ENCODE assay signal across 8 cellular contexts in genomic region chrX:48891402-48892288, GRCh38. TPM values are rescaled to one million over a fixed set of nuclear protein-coding genes. Genes with fewer than 3 reads are reported as not detected.
DNase-seq lines count a peak whose midpoint lies in the region; ATAC-seq and TF ChIP-seq lines count a peak whose summit lies in the region.

No MANE protein-coding gene starts in this region.

- CTCF ChIA-PET in HEK293 (lab: Yijun Ruan, JAX): interaction anchor here (0.5 to 1.6 kb wide), 12 partner anchors 9 to 293 kb away, joined by 3 to 9 read pairs (median 3); partner anchors contain the start of gene PCSK1N

- peaks cover 6 to 29% of the 10 kb centered on the region in 2 experiments for H3K36me3 ChIP-seq in HEK293 (ENCODE audit: control insufficient read depth in 2 of 2, insufficient read depth in 1 of 2, low read length in 2 of 2)
- H3K36me3 ChIP-seq in heart right ventricle: peaks cover 0 to 25% (median 0%) of the 10 kb centered on the region in 9 donors
- no peaks in the 10 kb centered on the region for H3K36me3 ChIP-seq in upper lobe of right lung

- H3K27me3 ChIP-seq in heart right ventricle (no peaks in the 10 kb centered on the region), upper lobe of right lung (no peaks in the 10 kb centered on the region)

- H3K4me1 ChIP-seq in HEK293 (ENCODE audit: control insufficient read depth, insufficient read depth, low read length): no peaks in the 10 kb centered on the region
- H3K4me1 ChIP-seq in heart right ventricle: peaks cover 0 to 17% (median 5%) of the 10 kb centered on the region in 9 donors
- H3K4me1 ChIP-seq in upper lobe of right lung: peaks cover 5% of the 10 kb centered on the region

- H3K9me3 Mint-ChIP-seq in activated naive CD8-positive, alpha-beta T cell treated with anti-CD3 and anti-CD28 coated beads for 36 hours: no peaks in the 10 kb centered on the region

- H3K27ac Mint-ChIP-seq in activated naive CD8-positive, alpha-beta T cell treated with anti-CD3 and anti-CD28 coated beads for 36 hours: peak overlapping the region; percentile 38

- H3K4me3 ChIP-seq in HEK293 (ENCODE audit: low read depth, low read length): peak overlapping the region; percentile 40
- H3K4me3 ChIP-seq in NB4 (ENCODE audit: low read depth, low read length): no peak overlapping the region
- peak overlapping the region; percentile 51 to 76 (median 63) for H3K4me3 ChIP-seq in heart right ventricle
- H3K4me3 ChIP-seq in upper lobe of right lung: peak overlapping the region; percentile 62

- peaks cover 23% of the 10 kb centered on the region for H3K4me1 Mint-ChIP-seq in activated naive CD8-positive, alpha-beta T cell treated with anti-CD3 and anti-CD28 coated beads for 36 hours

- peaks cover 7% of the 10 kb centered on the region for H3K36me3 Mint-ChIP-seq in activated naive CD8-positive, alpha-beta T cell treated with anti-CD3 and anti-CD28 coated beads for 36 hours

- 3% methylated on average over 50 to 67 of the region's 68 CpGs for WGBS in heart right ventricle, 2 donors

- POLR2A ChIA-PET in HEK293 (lab: Yijun Ruan, JAX): interaction anchor here (1.0 to 1.9 kb wide), 6 partner anchors 12 to 215 kb away, joined by 4 to 10 read pairs (median 8); partner anchors contain the start of genes HDAC6 and SLC35A2

- no peak for TF ChIP-seq POLR2A in NB4 (IDR thresholded peaks at IDR 0.05; ENCODE audit: extremely low read depth, insufficient read length)

- H3K9me3 ChIP-seq in HEK293 (ENCODE audit: control insufficient read depth, insufficient read depth, low read depth, low read length): no peaks in the 10 kb centered on the region
- H3K9me3 ChIP-seq in heart right ventricle: no peaks in the 10 kb centered on the region
- no peaks in the 10 kb centered on the region for H3K9me3 ChIP-seq in upper lobe of right lung

- peak overlapping the region; percentile 70 for H3K4me3 Mint-ChIP-seq in activated naive CD8-positive, alpha-beta T cell treated with anti-CD3 and anti-CD28 coated beads for 36 hours

- peak; percentile 84 for DNase-seq in GM03348 (ENCODE audit: low spot score)
- peak; percentile 62 for DNase-seq in NB4 (ENCODE audit: low read depth)
- peak; percentile 50 for DNase-seq in SKM-1 (lab: John Stamatoyannopoulos, UW; ENCODE audit: unreplicated experiment)
- DNase-seq in activated naive CD8-positive, alpha-beta T cell treated with anti-CD3 and anti-CD28 coated beads for 36 hours: peak; percentile 75
- peak; percentile 79 to 83 for DNase-seq in heart right ventricle
- DNase-seq in posterior vena cava (ENCODE audit: low spot score): peak; percentile 94
- peak; percentile 91 for DNase-seq in upper lobe of right lung

- H3K27me3 Mint-ChIP-seq in activated naive CD8-positive, alpha-beta T cell treated with anti-CD3 and anti-CD28 coated beads for 36 hours: no peaks in the 10 kb centered on the region

- intact Hi-C loops in heart right ventricle (cut with DNase I) (loop anchor here in 1 of 10 donors (10.0 kb wide), 1 partner anchor 247 kb away; no protein-coding TSS in a partner anchor), posterior vena cava (cut with DNase I) (no loop called here), upper lobe of right lung (cut with DNase I) (no loop called here)

- peak; percentile 89 for TF ChIP-seq CTCF in HEK293 (tag by site-specific recombination; IDR thresholded peaks at IDR 0.05)
- peak; percentile 14 for TF ChIP-seq CTCF in NB4 (IDR thresholded peaks at IDR 0.05; ENCODE audit: low read depth, low read length)
- TF ChIP-seq CTCF in heart right ventricle (IDR thresholded peaks at IDR 0.05): peak; percentile 7 to 69 (median 50)
- TF ChIP-seq CTCF in upper lobe of right lung (IDR thresholded peaks at IDR 0.05): peak; percentile 51

- ATAC-seq in heart right ventricle (peak; percentile 94 to 97 (median 95)), upper lobe of right lung (peak; percentile 97)

- H3K27ac ChIP-seq in HEK293 (ENCODE audit: extremely low read depth, low read depth, low read length): peak overlapping the region; percentile 46; the same call in 1 of the 2 replicates
- peak overlapping the region in 9 of 10 donors; percentile 4 to 76 (median 55) for H3K27ac ChIP-seq in heart right ventricle
- H3K27ac ChIP-seq in upper lobe of right lung: peak overlapping the region; percentile 36

TF ChIP-seq in HEK293, 187 proteins besides CTCF, POLR2A, EP300 and RAD21 (continues in another document):
- TF ChIP-seq ZFHX2 (tag by site-specific recombination; conservative IDR thresholded peaks at IDR 0.05) (0 out of 2 replicates have a peak, but pooled peaks have one; percentile 16), KLF9 (tag by site-specific recombination; IDR thresholded peaks at IDR 0.05; ENCODE audit: low read depth) (peak; percentile 65), ZNF670 (tag by site-specific recombination; IDR thresholded peaks at IDR 0.05; ENCODE audit: low read depth) (no peak), ZNF214 (tag by site-specific recombination; IDR thresholded peaks at IDR 0.05; ENCODE audit: borderline replicate concordance) (no peak), ZNF629 (tag by site-specific recombination; IDR thresholded peaks at IDR 0.05) (peak; percentile 40; the same call in 1 of the 2 replicates), KLF8 (tag by site-specific recombination; IDR thresholded peaks at IDR 0.05) (peak; percentile 60; the same call in 1 of the 2 replicates), GLIS2 (tag by site-specific recombination; IDR thresholded peaks at IDR 0.05) (peak; percentile 91), ZBTB26 (tag by site-specific recombination; optimal IDR thresholded peaks at IDR 0.05) (peak; percentile 65), ZSCAN23 (tag by site-specific recombination; IDR thresholded peaks at IDR 0.05) (no peak), KLF17 (tag by site-specific recombination; IDR thresholded peaks at IDR 0.05) (0 out of 2 replicates have a peak, but pooled peaks have one; percentile 18), EGR2 (tag by site-specific recombination; IDR thresholded peaks at IDR 0.05; ENCODE audit: low read depth) (no peak), ZEB2 (tag by site-specific recombination; IDR thresholded peaks at IDR 0.05) (0 out of 2 replicates have a peak, but pooled peaks have one; percentile 49), ZNF37A (tag by site-specific recombination; IDR thresholded peaks at IDR 0.05) (no peak), SCRT2 (tag by site-specific recombination; IDR thresholded peaks at IDR 0.05) (peak; percentile 79), ZNF776 (tag by site-specific recombination; IDR thresholded peaks at IDR 0.05; ENCODE audit: borderline replicate concordance) (no peak)

RNA-seq across cellular contexts. Expression of gene TIMM17B, which starts 5.9 kb away (rescaled TPM):
- total RNA-seq in activated naive CD8-positive, alpha-beta T cell treated with anti-CD3 and anti-CD28 coated beads for 36 hours: 10 to 100 TPM; 57.8 to 60.5 TPM
- total RNA-seq in heart right ventricle: 10 to 100 TPM; 58.3 to 73.4 (median 64.7) TPM
- 100 to 1,000 TPM in 1 of 2 donors, 10 to 100 TPM in 1; 75.1 to 100 TPM for polyA plus RNA-seq in heart right ventricle
- 10 to 100 TPM; 25.2 to 29.0 TPM for total RNA-seq in posterior vena cava
- 32.9 TPM for total RNA-seq in upper lobe of right lung

RNA-seq across cellular contexts. Expression of gene PQBP1, which starts 6.1 kb away (rescaled TPM):
- total RNA-seq in activated naive CD8-positive, alpha-beta T cell treated with anti-CD3 and anti-CD28 coated beads for 36 hours: 10 to 100 TPM; 84.3 to 85.7 TPM
- 10 to 100 TPM; 41.2 to 75.5 (median 52.8) TPM for total RNA-seq in heart right ventricle
- polyA plus RNA-seq in heart right ventricle: 100 to 1,000 TPM in 1 of 2 donors, 10 to 100 TPM in 1; 99.8 to 127 TPM
- 10 to 100 TPM; 43.2 to 48.9 TPM for total RNA-seq in posterior vena cava
- total RNA-seq in upper lobe of right lung: 61.3 TPM

RNA-seq across cellular contexts. Expression of gene SLC35A2, which starts 19.8 kb away (rescaled TPM):
- total RNA-seq in activated naive CD8-positive, alpha-beta T cell treated with anti-CD3 and anti-CD28 coated beads for 36 hours: 10 to 100 TPM; 20.8 to 24.0 TPM
- 10 to 100 TPM in 8 of 10 donors, 1 to 10 TPM in 2; 9.0 to 18.2 (median 12.4) TPM for total RNA-seq in heart right ventricle
- 10 to 100 TPM in 1 of 2 donors, 1 to 10 TPM in 1; 6.4 to 27.7 TPM for polyA plus RNA-seq in heart right ventricle
- 10 to 100 TPM; 11.5 to 14.7 TPM for total RNA-seq in posterior vena cava
- 22.6 TPM for total RNA-seq in upper lobe of right lung

RNA-seq across cellular contexts. Expression of gene PIM2, which starts 27.2 kb away (rescaled TPM):
- total RNA-seq in activated naive CD8-positive, alpha-beta T cell treated with anti-CD3 and anti-CD28 coated beads for 36 hours: 100 to 1,000 TPM; 213 to 219 TPM
- total RNA-seq in heart right ventricle: 10 to 100 TPM in 1 of 10 donors, 1 to 10 TPM in 9; 2.0 to 14.0 (median 3.3) TPM
- polyA plus RNA-seq in heart right ventricle: 1 to 10 TPM; 1.8 to 3.9 TPM
- total RNA-seq in posterior vena cava: 1 to 10 TPM; 3.0 to 4.2 TPM
- total RNA-seq in upper lobe of right lung: 14.4 TPM

RNA-seq across cellular contexts. Expression of gene PCSK1N, which starts 56.2 kb away (rescaled TPM):
- 1 to 10 TPM; 1.4 to 1.8 TPM for total RNA-seq in activated naive CD8-positive, alpha-beta T cell treated with anti-CD3 and anti-CD28 coated beads for 36 hours
- total RNA-seq in heart right ventricle: under 1 TPM in 5 of 10 donors, not detected in 5; 0.36 to 0.78 (median 0.39) TPM
- under 1 TPM in 1 of 2 donors, not detected in 1; 0.03 TPM for polyA plus RNA-seq in heart right ventricle
- 1 to 10 TPM in 1 of 2 donors, under 1 TPM in 1; 0.52 to 2.4 TPM for total RNA-seq in posterior vena cava
- 4.3 TPM for total RNA-seq in upper lobe of right lung

Comparison
In these comparisons a context has a peak if more than half of its experiments do, and no peak if none do; other contexts are left out.
1. CTCF ChIP-seq: peak in every context shown above with its lines; median percentile 89 in HEK293; 51 in upper lobe of right lung; 50 in heart right ventricle; 14 in NB4.